ENCODE assay signal across 15 cellular contexts in genomic region chr10:17808971-17809841, GRCh38. TPM values are rescaled to one million over a fixed set of nuclear protein-coding genes. Genes with fewer than 3 reads are reported as not detected.
DNase-seq lines count a peak whose midpoint lies in the region; ATAC-seq, FAIRE-seq and TF ChIP-seq lines count a peak whose summit lies in the region.
"Had no signal": no experiment of that assay in that cellular context is flagged by ENCODE, and none has a peak within 500 bp of the region (broad histone marks: within the 10 kb centered on the region; RNA-seq: fewer than 3 reads in every experiment).

Gene MRC1 (plus strand): TSS chr10:17809348. CDS start chr10:17809466, 118 bp downstream.

- H2AFZ ChIP-seq in H1 (ENCODE audit: low read length) = peak within 1 kb of the TSS; percentile 85

- H3K9me3 ChIP-seq in H1 (ENCODE audit: insufficient read depth in 2 of 2, low read depth in 1 of 2, low read length in 1 of 2) (no peaks in the 10 kb centered on the region), lung (ENCODE audit: control insufficient read depth in 2 of 2, insufficient read depth in 1 of 2, low read length in 1 of 2) (peaks cover 0 to 2% of the 10 kb centered on the region in 2 donors)

- H4K8ac ChIP-seq in H1 (ENCODE audit: extremely low read depth, insufficient read depth, low read length) = no peak within 1 kb of the TSS

- no peak within 1 kb of the TSS for H2BK120ac ChIP-seq in H1 (replicated peaks; ENCODE audit: low read depth, low read length)

- H3K27me3 ChIP-seq in H7 (ENCODE audit: control insufficient read depth, insufficient read depth, low read length) = no peaks in the 10 kb centered on the region
- H3K27me3 ChIP-seq in H1 (replicated peaks in 1 of 4; ENCODE audit: control insufficient read depth in 3 of 4, extremely low read depth in 1 of 4, insufficient read depth in 3 of 4, low read length in 3 of 4) = no peaks in the 10 kb centered on the region
- H3K27me3 ChIP-seq in lung (ENCODE audit: control insufficient read depth, insufficient read depth) = no peaks in the 10 kb centered on the region

- H3K79me1 ChIP-seq in H1 (ENCODE audit: low read depth, low read length) = no peaks in the 10 kb centered on the region

- no peak within 1 kb of the TSS for H3K27ac Mint-ChIP-seq in stimulated activated memory B cell treated with anti-CD40 and anti-IgM and Interleukin-4, amounts not matched to agents 10 μg/mL and 1 μg/mL and 100 μg/mL, for 72 hours
- H3K27ac Mint-ChIP-seq: activated naive CD8-positive, alpha-beta T cell treated with anti-CD3 and anti-CD28 coated beads, Interleukin-2, amount 50 U/mL, for 24 hours had no signal

- TF ChIP-seq POLR2A in H1 (IDR thresholded peaks at IDR 0.05; ENCODE audit: control extremely low read depth in 1 of 2, low read depth in 2 of 2, low read length in 2 of 2) = no peak

- no peak within 1 kb of the TSS; the same call in 1 of the 2 replicates for H3K18ac ChIP-seq in H1 (ENCODE audit: extremely low read depth, low read length)

- H3K36me3 Mint-ChIP-seq in stimulated activated memory B cell treated with anti-CD40 and anti-IgM and Interleukin-4, amounts not matched to agents 10 μg/mL and 1 μg/mL and 100 μg/mL, for 72 hours = no peaks in the 10 kb centered on the region

- ATAC-seq in lung (ENCODE audit: insufficient read depth, low FRiP score) = peak; percentile 52
- peak; percentile 40 for ATAC-seq in stimulated activated memory B cell treated with anti-CD40 and anti-IgM and Interleukin-4, amounts not matched to agents 10 μg/mL and 1 μg/mL and 100 μg/mL, for 72 hours
- ATAC-seq in HG02623 (IDR thresholded peaks at IDR 0.05; ENCODE audit: unreplicated experiment) = no peak
- ATAC-seq: activated naive CD8-positive, alpha-beta T cell treated with anti-CD3 and anti-CD28 coated beads, Interleukin-2, amount 50 U/mL, for 24 hours had no signal

- peaks cover 0 to 2% of the 10 kb centered on the region in 2 experiments for H4K20me1 ChIP-seq in H1 (replicated peaks in 1 of 2; ENCODE audit: control insufficient read depth in 1 of 2, insufficient read depth in 2 of 2, low read length in 2 of 2)

- TF ChIP-seq CTCF in H1 (IDR thresholded peaks at IDR 0.05; ENCODE audit: control extremely low read depth in 1 of 3, insufficient read depth in 1 of 3, low read depth in 1 of 3, low read length in 3 of 3) (no peak), lung (IDR thresholded peaks at IDR 0.05; ENCODE audit: control extremely low read depth, extremely low read depth) (no peak)

- CTCF ChIA-PET in H1 (lab: Charles Lee; ENCODE audit: partially characterized antibody) = interaction anchor here (0.7 to 1.2 kb wide), 6 partner anchors 14 to 502 kb away, joined by 3 read pairs; no protein-coding TSS in a partner anchor

- no peak for TF ChIP-seq RAD21 in H1 (IDR thresholded peaks at IDR 0.05 in 1 of 2, conservative IDR thresholded peaks at IDR 0.05 in 1 of 2; ENCODE audit: low read depth in 2 of 2, low read length in 2 of 2)

- H3K4me1 ChIP-seq in H1 (replicated peaks in 1 of 4; ENCODE audit: control insufficient read depth in 3 of 4, insufficient read depth in 4 of 4, low read length in 3 of 4) (no peaks in the 10 kb centered on the region), lung (ENCODE audit: control insufficient read depth in 2 of 2, insufficient read depth in 2 of 2, low read length in 2 of 2) (peaks cover 0 to 4% of the 10 kb centered on the region in 2 donors)

- no peaks in the 10 kb centered on the region for H3K9me3 Mint-ChIP-seq in stimulated activated memory B cell treated with anti-CD40 and anti-IgM and Interleukin-4, amounts not matched to agents 10 μg/mL and 1 μg/mL and 100 μg/mL, for 72 hours
- H3K9me3 Mint-ChIP-seq: activated naive CD8-positive, alpha-beta T cell treated with anti-CD3 and anti-CD28 coated beads, Interleukin-2, amount 50 U/mL, for 24 hours had no signal

- H4K91ac ChIP-seq in H1 (replicated peaks; ENCODE audit: insufficient read length, low read length) = no peak within 1 kb of the TSS

- no peak within 1 kb of the TSS for H3K14ac ChIP-seq in H1 (ENCODE audit: insufficient read length)

- H3K79me2 ChIP-seq in H1 (ENCODE audit: control insufficient read depth in 1 of 2, insufficient read depth in 2 of 2, low read length in 2 of 2) = no peaks in the 10 kb centered on the region

- TF ChIP-seq EP300 in H1 (IDR thresholded peaks at IDR 0.05; ENCODE audit: borderline replicate concordance in 1 of 2, low read depth in 2 of 2, low read length in 2 of 2) = no peak

- H2BK15ac ChIP-seq in H1 (ENCODE audit: low read length) = no peak within 1 kb of the TSS

- no peak within 1 kb of the TSS for H3K56ac ChIP-seq in H1 (replicated peaks; ENCODE audit: insufficient read length, low read depth, low read length)

- no peak within 1 kb of the TSS for H3K9ac ChIP-seq in H1 (replicated peaks in 1 of 4; ENCODE audit: extremely low read depth in 1 of 4, low read depth in 3 of 4, low read length in 3 of 4)

- H3K27ac ChIP-seq in H1 (ENCODE audit: low read depth, low read length) = no peak within 1 kb of the TSS
- peak within 1 kb of the TSS in 1 of 2 donors; percentile 43 for H3K27ac ChIP-seq in lung (ENCODE audit: low read depth in 1 of 2, low read length in 1 of 2)

- H3K36me3 ChIP-seq in H7 (replicated peaks; ENCODE audit: control insufficient read depth, insufficient read depth, low read length) (no peaks in the 10 kb centered on the region), H1 (ENCODE audit: control insufficient read depth in 2 of 4, insufficient read depth in 4 of 4, low read length in 3 of 4) (no peaks in the 10 kb centered on the region), lung (ENCODE audit: control insufficient read depth in 2 of 2, insufficient read depth in 2 of 2, low read length in 2 of 2) (no peaks in the 10 kb centered on the region)

- peak within 1 kb of the TSS; percentile 17; the same call in 1 of the 2 replicates for H2BK12ac ChIP-seq in H1 (ENCODE audit: low read depth, low read length)

- POLR2A ChIA-PET in H1 (lab: Charles Lee; ENCODE audit: partially characterized antibody) = no interaction called here

- no peak within 1 kb of the TSS for H4K5ac ChIP-seq in H1 (ENCODE audit: insufficient read length, low read depth, low read length)

- FAIRE-seq in H1 (lab: Jason Lieb, UNC) = no peak

- H2AK5ac ChIP-seq in H1 (ENCODE audit: low read depth, low read length) = no peak within 1 kb of the TSS

- H3K4me3 Mint-ChIP-seq in stimulated activated memory B cell treated with anti-CD40 and anti-IgM and Interleukin-4, amounts not matched to agents 10 μg/mL and 1 μg/mL and 100 μg/mL, for 72 hours = no peak within 1 kb of the TSS
- H3K4me3 Mint-ChIP-seq: activated naive CD8-positive, alpha-beta T cell treated with anti-CD3 and anti-CD28 coated beads, Interleukin-2, amount 50 U/mL, for 24 hours had no signal

- peaks cover 22% of the 10 kb centered on the region for H3K27me3 Mint-ChIP-seq in stimulated activated memory B cell treated with anti-CD40 and anti-IgM and Interleukin-4, amounts not matched to agents 10 μg/mL and 1 μg/mL and 100 μg/mL, for 72 hours

- H3K23me2 ChIP-seq in H1 (ENCODE audit: low read depth, low read length) = peaks cover 2% of the 10 kb centered on the region; the same call in 1 of the 2 replicates

- H3K4me1 Mint-ChIP-seq in stimulated activated memory B cell treated with anti-CD40 and anti-IgM and Interleukin-4, amounts not matched to agents 10 μg/mL and 1 μg/mL and 100 μg/mL, for 72 hours = peaks cover 9% of the 10 kb centered on the region

- peak; percentile 20 for DNase-seq in H7
- DNase-seq in H1 (ENCODE audit: low read depth in 1 of 2, low spot score in 2 of 2) = no peak
- no peak for DNase-seq in lung (ENCODE audit: low spot score)
- DNase-seq in NCI-H510A treated with DMSO at 0.1 percent for 48 hours (lab: John Stamatoyannopoulos, UW) = no peak
- no peak for DNase-seq in 8988T
- DNase-seq in NCI-H510A (lab: John Stamatoyannopoulos, UW) = no peak
- DNase-seq: activated naive CD8-positive, alpha-beta T cell treated with anti-CD3 and anti-CD28 coated beads, Interleukin-2, amount 50 U/mL, for 24 hours; effector memory CD4-positive, alpha-beta T cell; hypothalamus; NCI-H1436 treated with DMSO at 0.1 percent for 48 hours; stimulated activated CD4-positive, alpha-beta T cell treated with anti-CD3 and anti-CD28 coated beads, Interleukin-2, amount 100 ng/mL, for 24 hours had no signal

- no peak within 1 kb of the TSS for H2BK5ac ChIP-seq in H1 (ENCODE audit: low read depth, low read length)

- 88% methylated on average over 22 of the region's 23 CpGs; no CpG with 5 or more reads in 1 of the 2 experiments for WGBS in H1 (ENCODE audit: extremely low coverage in 1 of 2, insufficient coverage in 1 of 2, insufficient read length in 1 of 2, insufficient replicate concordance in 2 of 2, low coverage in 1 of 2, low lambda C conversion rate in 2 of 2, missing lambda C conversion rate in 1 of 2), 2 experiments
- 39 to 58% methylated on average over 23 of the region's 23 CpGs for WGBS in lung, 2 donors

- H3K23ac ChIP-seq in H1 (ENCODE audit: insufficient read length) = no peak within 1 kb of the TSS

- H3K4ac ChIP-seq in H1 (replicated peaks; ENCODE audit: insufficient read length, low read depth, low read length) = no peak within 1 kb of the TSS

- H3K4me3 ChIP-seq in H7 (ENCODE audit: insufficient read depth, low read depth, low read length) = no peak within 1 kb of the TSS
- H3K4me3 ChIP-seq in H1 (ENCODE audit: extremely low read depth in 1 of 4, insufficient read depth in 2 of 4, low read depth in 3 of 4, low read length in 4 of 4) = no peak within 1 kb of the TSS
- no peak within 1 kb of the TSS for H3K4me3 ChIP-seq in lung

- no peak within 1 kb of the TSS for H2BK20ac ChIP-seq in H1 (ENCODE audit: low read length)

- H3K4me2 ChIP-seq in H1 (ENCODE audit: insufficient read depth in 1 of 2, low read depth in 2 of 2, low read length in 2 of 2) = no peak within 1 kb of the TSS

TF ChIP-seq in H1, 55 proteins besides CTCF, POLR2A, EP300 and RAD21 (continues in another document):
- TF ChIP-seq EGR1 (IDR thresholded peaks at IDR 0.05; ENCODE audit: borderline replicate concordance, low read depth, low read length) = no peak
- no peak for TF ChIP-seq RFX5 (IDR thresholded peaks at IDR 0.05; ENCODE audit: borderline replicate concordance, low read depth, low read length)
- TF ChIP-seq SUZ12 (IDR thresholded peaks at IDR 0.05; ENCODE audit: low read length) = no peak
- no peak for TF ChIP-seq SIRT6 (IDR thresholded peaks at IDR 0.05; ENCODE audit: low read length)

RNA-seq across cellular contexts. Expression of gene MRC1, which starts in this region (rescaled TPM):
- total RNA-seq in H7 (2014; rRNA removed; shearing (Covaris generic)) = 0.07 and 0.17 TPM in 2 replicates
- 0.06 and 0.11 TPM in 2 replicates for total RNA-seq in H1 (2021; fragmentation: NEBNext Ultra II Directional; extraction: Animal tissue kit (Norgen Biotek cat#: 25700))
- polyA plus RNA-seq in H1 (2011; rRNA removed) (0.02 and 0.03 TPM in 2 replicates), lung (10 to 100 TPM; 39.4 to 47.8 TPM)
- 0.03 TPM for polyA plus RNA-seq in H1 (2011; cell fraction: cytosol; rRNA removed)
- not detected for polyA plus RNA-seq in H1 (2011; cell fraction: nucleus; rRNA removed)
- 0.03 TPM in 1 of 4 replicates, not detected in the others for polyA plus RNA-seq in H1 (2012, experiment 1 of 2)
- not detected for polyA plus RNA-seq in H1 (2012, experiment 2 of 2)
- 0.06 TPM for polyA plus RNA-seq in H1 (2013, experiment 1 of 2)
- polyA plus RNA-seq in H1 (2013, experiment 2 of 2) = 0.07 TPM
- 0.07 TPM in 1 of 2 replicates, not detected in the other for polyA minus RNA-seq in H1 (2011; rRNA and poly(A)+ RNA removed)
- not detected for polyA minus RNA-seq in H1 (2011; cell fraction: cytosol; rRNA and poly(A)+ RNA removed)
- not detected for polyA minus RNA-seq in H1 (2011; cell fraction: nucleus; rRNA and poly(A)+ RNA removed)
- 100 to 1,000 TPM in 1 of 2 donors, 10 to 100 TPM in 1; 14.0 to 161 TPM for total RNA-seq in lung
- total RNA-seq: T-helper 1 cell treated with Interleukin-12 subunit alpha and Interleukin-12 subunit beta and Interleukin-4 antibody, amounts not matched to agents 30 ng/mL and 1 ng/mL, for 36 hours had no signal
- polyA plus RNA-seq: neural cell had no signal

Comparison
In these comparisons a context has a peak if more than half of its experiments do, and no peak if none do; other contexts are left out.
1. RNA of gene MRC1 (total RNA-seq): 14.0 to 161 TPM in lung; 0.07 to 0.17 TPM in H7 and 0.06 to 0.11 TPM in H1; every median in the first group is over 10 times any median in the second.
2. RNA of gene MRC1 (polyA plus RNA-seq): 39.4 to 47.8 TPM in lung; 0.02 to 0.07 TPM in H1; every median in the first group is over 10 times any median in the second.
3. Peak in DNase-seq in H7; RNA of the gene not detected or under 1 TPM.